Comparison of ENCODE assay signal across 19 cellular contexts in genomic region chr1:228839656-228840055, GRCh38.
"Had no signal": no experiment of that assay in that cellular context is flagged by ENCODE, and none has a peak within 500 bp of the region (broad histone marks: within the 10 kb centered on the region; RNA-seq: fewer than 3 reads in every experiment).

No MANE protein-coding gene starts in this region.

- H3K4me3 Mint-ChIP-seq: activated naive CD8-positive, alpha-beta T cell treated with anti-CD3 and anti-CD28 coated beads for 36 hours; brain; naive B cell; stimulated activated memory B cell treated with anti-CD40 and anti-IgM and Interleukin-4, amounts not matched to agents 10 μg/mL and 1 μg/mL and 100 μg/mL, for 72 hours had no signal

- ATAC-seq: gastrocnemius medialis; stimulated activated memory B cell treated with anti-CD40 and anti-IgM and Interleukin-4, amounts not matched to agents 10 μg/mL and 1 μg/mL and 100 μg/mL, for 72 hours had no signal

- DNase-seq: activated CD4-positive, alpha-beta T cell treated with anti-CD3 and anti-CD28 coated beads for 1 hour; activated CD4-positive, alpha-beta T cell treated with anti-CD3 and anti-CD28 coated beads, Interleukin-2, amount 50 U/mL, for 4 hours; activated naive CD4-positive, alpha-beta T cell; activated naive CD8-positive, alpha-beta T cell treated with anti-CD3 and anti-CD28 coated beads for 36 hours; activated T-cell treated with anti-CD3 and anti-CD28 coated beads for 4 hours; cortex of kidney; effector CD4-positive, alpha-beta T cell; gastrocnemius medialis; heart left ventricle; left ventricle myocardium inferior; mammary epithelial cell; naive B cell; ovary; stimulated activated CD4-positive, alpha-beta T cell treated with anti-CD3 and anti-CD28 coated beads, Interleukin-4, amount 100 ng/mL, for 4 hours; SW 1271; WERI-Rb-1 had no signal

- H3K27me3 ChIP-seq: gastrocnemius medialis, ovary had no signal

- H3K4me1 Mint-ChIP-seq: activated naive CD8-positive, alpha-beta T cell treated with anti-CD3 and anti-CD28 coated beads for 36 hours; naive B cell; stimulated activated memory B cell treated with anti-CD40 and anti-IgM and Interleukin-4, amounts not matched to agents 10 μg/mL and 1 μg/mL and 100 μg/mL, for 72 hours had no signal

- H3K27me3 Mint-ChIP-seq: activated naive CD8-positive, alpha-beta T cell treated with anti-CD3 and anti-CD28 coated beads for 36 hours; naive B cell had no signal

- H3K9me3 ChIP-seq: gastrocnemius medialis, ovary had no signal

- H3K36me3 Mint-ChIP-seq: naive B cell; stimulated activated memory B cell treated with anti-CD40 and anti-IgM and Interleukin-4, amounts not matched to agents 10 μg/mL and 1 μg/mL and 100 μg/mL, for 72 hours had no signal

- H3K4me3 ChIP-seq: gastrocnemius medialis, heart left ventricle, left ventricle myocardium inferior, ovary, smooth muscle cell had no signal

- H3K36me3 ChIP-seq: gastrocnemius medialis, heart left ventricle, left ventricle myocardium inferior, ovary, WERI-Rb-1 had no signal

- H3K27ac Mint-ChIP-seq: activated naive CD8-positive, alpha-beta T cell treated with anti-CD3 and anti-CD28 coated beads for 36 hours; stimulated activated memory B cell treated with anti-CD40 and anti-IgM and Interleukin-4, amounts not matched to agents 10 μg/mL and 1 μg/mL and 100 μg/mL, for 72 hours had no signal
